In genomic region chr5:149380466-149381121, GRCh38 we compare ENCODE assay signal across 2 cellular contexts.
TF ChIP-seq lines count a peak whose summit lies in the region.

No MANE protein-coding gene starts in this region.

TF ChIP-seq in GM23338, 12 proteins besides CTCF, POLR2A, EP300 and RAD21:
- TF ChIP-seq EZH2 (IDR thresholded peaks at IDR 0.05; ENCODE audit: low read depth, unreplicated experiment) (no peak), ZNF114 (CRISPR knock-in tag; IDR thresholded peaks at IDR 0.05) (no peak), EZH2phosphoT487 (IDR thresholded peaks at IDR 0.05; ENCODE audit: unreplicated experiment) (no peak), POLR2AphosphoS5 (IDR thresholded peaks at IDR 0.05; ENCODE audit: low read depth) (no peak), ETS1 (IDR thresholded peaks at IDR 0.05) (no peak), ZNF331 (CRISPR knock-in tag; IDR thresholded peaks at IDR 0.05; ENCODE audit: low read depth) (no peak), CREB1 (CRISPR knock-in tag; IDR thresholded peaks at IDR 0.05; ENCODE audit: low read depth) (no peak)
- TF ChIP-seq, protein P1, sequence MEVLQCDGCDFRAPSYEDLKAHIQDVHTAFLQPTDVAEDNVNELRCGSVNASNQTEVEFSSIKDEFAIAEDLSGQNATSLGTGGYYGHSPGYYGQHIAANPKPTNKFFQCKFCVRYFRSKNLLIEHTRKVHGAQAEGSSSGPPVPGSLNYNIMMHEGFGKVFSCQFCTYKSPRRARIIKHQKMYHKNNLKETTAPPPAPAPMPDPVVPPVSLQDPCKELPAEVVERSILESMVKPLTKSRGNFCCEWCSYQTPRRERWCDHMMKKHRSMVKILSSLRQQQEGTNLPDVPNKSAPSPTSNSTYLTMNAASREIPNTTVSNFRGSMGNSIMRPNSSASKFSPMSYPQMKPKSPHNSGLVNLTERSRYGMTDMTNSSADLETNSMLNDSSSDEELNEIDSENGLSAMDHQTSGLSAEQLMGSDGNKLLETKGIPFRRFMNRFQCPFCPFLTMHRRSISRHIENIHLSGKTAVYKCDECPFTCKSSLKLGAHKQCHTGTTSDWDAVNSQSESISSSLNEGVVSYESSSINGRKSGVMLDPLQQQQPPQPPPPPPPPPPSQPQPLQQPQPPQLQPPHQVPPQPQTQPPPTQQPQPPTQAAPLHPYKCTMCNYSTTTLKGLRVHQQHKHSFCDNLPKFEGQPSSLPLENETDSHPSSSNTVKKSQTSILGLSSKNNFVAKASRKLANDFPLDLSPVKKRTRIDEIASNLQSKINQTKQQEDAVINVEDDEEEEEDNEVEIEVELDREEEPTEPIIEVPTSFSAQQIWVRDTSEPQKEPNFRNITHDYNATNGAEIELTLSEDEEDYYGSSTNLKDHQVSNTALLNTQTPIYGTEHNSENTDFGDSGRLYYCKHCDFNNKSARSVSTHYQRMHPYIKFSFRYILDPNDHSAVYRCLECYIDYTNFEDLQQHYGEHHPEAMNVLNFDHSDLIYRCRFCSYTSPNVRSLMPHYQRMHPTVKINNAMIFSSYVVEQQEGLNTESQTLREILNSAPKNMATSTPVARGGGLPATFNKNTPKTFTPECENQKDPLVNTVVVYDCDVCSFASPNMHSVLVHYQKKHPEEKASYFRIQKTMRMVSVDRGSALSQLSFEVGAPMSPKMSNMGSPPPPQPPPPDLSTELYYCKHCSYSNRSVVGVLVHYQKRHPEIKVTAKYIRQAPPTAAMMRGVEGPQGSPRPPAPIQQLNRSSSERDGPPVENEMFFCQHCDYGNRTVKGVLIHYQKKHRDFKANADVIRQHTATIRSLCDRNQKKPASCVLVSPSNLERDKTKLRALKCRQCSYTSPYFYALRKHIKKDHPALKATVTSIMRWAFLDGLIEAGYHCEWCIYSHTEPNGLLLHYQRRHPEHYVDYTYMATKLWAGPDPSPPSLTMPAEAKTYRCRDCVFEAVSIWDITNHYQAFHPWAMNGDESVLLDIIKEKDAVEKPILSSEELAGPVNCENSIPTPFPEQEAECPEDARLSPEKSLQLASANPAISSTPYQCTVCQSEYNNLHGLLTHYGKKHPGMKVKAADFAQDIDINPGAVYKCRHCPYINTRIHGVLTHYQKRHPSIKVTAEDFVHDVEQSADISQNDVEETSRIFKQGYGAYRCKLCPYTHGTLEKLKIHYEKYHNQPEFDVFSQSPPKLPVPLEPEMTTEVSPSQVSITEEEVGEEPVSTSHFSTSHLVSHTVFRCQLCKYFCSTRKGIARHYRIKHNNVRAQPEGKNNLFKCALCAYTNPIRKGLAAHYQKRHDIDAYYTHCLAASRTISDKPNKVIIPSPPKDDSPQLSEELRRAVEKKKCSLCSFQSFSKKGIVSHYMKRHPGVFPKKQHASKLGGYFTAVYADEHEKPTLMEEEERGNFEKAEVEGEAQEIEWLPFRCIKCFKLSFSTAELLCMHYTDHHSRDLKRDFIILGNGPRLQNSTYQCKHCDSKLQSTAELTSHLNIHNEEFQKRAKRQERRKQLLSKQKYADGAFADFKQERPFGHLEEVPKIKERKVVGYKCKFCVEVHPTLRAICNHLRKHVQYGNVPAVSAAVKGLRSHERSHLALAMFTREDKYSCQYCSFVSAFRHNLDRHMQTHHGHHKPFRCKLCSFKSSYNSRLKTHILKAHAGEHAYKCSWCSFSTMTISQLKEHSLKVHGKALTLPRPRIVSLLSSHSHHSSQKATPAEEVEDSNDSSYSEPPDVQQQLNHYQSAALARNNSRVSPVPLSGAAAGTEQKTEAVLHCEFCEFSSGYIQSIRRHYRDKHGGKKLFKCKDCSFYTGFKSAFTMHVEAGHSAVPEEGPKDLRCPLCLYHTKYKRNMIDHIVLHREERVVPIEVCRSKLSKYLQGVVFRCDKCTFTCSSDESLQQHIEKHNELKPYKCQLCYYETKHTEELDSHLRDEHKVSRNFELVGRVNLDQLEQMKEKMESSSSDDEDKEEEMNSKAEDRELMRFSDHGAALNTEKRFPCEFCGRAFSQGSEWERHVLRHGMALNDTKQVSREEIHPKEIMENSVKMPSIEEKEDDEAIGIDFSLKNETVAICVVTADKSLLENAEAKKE (CRISPR knock-in tag; IDR thresholded peaks at IDR 0.05) = no peak

TF ChIP-seq in HepG2, 621 proteins besides CTCF, POLR2A, EP300 and RAD21 (continues in another document):
- TF ChIP-seq PBX2 (CRISPR knock-in tag; IDR thresholded peaks at IDR 0.05) (no peak), SRSF4 (IDR thresholded peaks at IDR 0.05; ENCODE audit: low read depth, low read length, poor library complexity, severe bottlenecking) (no peak), SNAPC2 (CRISPR knock-in tag; IDR thresholded peaks at IDR 0.05) (no peak), ZBTB25 (CRISPR knock-in tag; IDR thresholded peaks at IDR 0.05) (no peak), ZNF468 (CRISPR knock-in tag; IDR thresholded peaks at IDR 0.05) (no peak), SNRNP70 (IDR thresholded peaks at IDR 0.05; ENCODE audit: low read depth, low read length) (no peak), ZNF891 (CRISPR knock-in tag; IDR thresholded peaks at IDR 0.05) (no peak), THYN1 (CRISPR knock-in tag; IDR thresholded peaks at IDR 0.05; ENCODE audit: borderline replicate concordance, low read depth) (no peak), MBD4 (IDR thresholded peaks at IDR 0.05; ENCODE audit: borderline replicate concordance, low read length) (no peak), CHD2 (IDR thresholded peaks at IDR 0.05; ENCODE audit: low read depth, low read length) (no peak), GMEB1 (CRISPR knock-in tag; IDR thresholded peaks at IDR 0.05; ENCODE audit: borderline replicate concordance) (no peak), PBX3 (CRISPR knock-in tag; IDR thresholded peaks at IDR 0.05; ENCODE audit: borderline replicate concordance) (no peak), ZNF264 (CRISPR knock-in tag; IDR thresholded peaks at IDR 0.05) (no peak), ZNF503 (CRISPR knock-in tag; IDR thresholded peaks at IDR 0.05) (no peak)
- TF ChIP-seq, protein P2, sequence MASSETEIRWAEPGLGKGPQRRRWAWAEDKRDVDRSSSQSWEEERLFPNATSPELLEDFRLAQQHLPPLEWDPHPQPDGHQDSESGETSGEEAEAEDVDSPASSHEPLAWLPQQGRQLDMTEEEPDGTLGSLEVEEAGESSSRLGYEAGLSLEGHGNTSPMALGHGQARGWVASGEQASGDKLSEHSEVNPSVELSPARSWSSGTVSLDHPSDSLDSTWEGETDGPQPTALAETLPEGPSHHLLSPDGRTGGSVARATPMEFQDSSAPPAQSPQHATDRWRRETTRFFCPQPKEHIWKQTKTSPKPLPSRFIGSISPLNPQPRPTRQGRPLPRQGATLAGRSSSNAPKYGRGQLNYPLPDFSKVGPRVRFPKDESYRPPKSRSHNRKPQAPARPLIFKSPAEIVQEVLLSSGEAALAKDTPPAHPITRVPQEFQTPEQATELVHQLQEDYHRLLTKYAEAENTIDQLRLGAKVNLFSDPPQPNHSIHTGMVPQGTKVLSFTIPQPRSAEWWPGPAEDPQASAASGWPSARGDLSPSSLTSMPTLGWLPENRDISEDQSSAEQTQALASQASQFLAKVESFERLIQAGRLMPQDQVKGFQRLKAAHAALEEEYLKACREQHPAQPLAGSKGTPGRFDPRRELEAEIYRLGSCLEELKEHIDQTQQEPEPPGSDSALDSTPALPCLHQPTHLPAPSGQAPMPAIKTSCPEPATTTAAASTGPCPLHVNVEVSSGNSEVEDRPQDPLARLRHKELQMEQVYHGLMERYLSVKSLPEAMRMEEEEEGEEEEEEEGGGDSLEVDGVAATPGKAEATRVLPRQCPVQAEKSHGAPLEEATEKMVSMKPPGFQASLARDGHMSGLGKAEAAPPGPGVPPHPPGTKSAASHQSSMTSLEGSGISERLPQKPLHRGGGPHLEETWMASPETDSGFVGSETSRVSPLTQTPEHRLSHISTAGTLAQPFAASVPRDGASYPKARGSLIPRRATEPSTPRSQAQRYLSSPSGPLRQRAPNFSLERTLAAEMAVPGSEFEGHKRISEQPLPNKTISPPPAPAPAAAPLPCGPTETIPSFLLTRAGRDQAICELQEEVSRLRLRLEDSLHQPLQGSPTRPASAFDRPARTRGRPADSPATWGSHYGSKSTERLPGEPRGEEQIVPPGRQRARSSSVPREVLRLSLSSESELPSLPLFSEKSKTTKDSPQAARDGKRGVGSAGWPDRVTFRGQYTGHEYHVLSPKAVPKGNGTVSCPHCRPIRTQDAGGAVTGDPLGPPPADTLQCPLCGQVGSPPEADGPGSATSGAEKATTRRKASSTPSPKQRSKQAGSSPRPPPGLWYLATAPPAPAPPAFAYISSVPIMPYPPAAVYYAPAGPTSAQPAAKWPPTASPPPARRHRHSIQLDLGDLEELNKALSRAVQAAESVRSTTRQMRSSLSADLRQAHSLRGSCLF (CRISPR knock-in tag; IDR thresholded peaks at IDR 0.05; ENCODE audit: borderline replicate concordance) = no peak
- TF ChIP-seq, protein P3, sequence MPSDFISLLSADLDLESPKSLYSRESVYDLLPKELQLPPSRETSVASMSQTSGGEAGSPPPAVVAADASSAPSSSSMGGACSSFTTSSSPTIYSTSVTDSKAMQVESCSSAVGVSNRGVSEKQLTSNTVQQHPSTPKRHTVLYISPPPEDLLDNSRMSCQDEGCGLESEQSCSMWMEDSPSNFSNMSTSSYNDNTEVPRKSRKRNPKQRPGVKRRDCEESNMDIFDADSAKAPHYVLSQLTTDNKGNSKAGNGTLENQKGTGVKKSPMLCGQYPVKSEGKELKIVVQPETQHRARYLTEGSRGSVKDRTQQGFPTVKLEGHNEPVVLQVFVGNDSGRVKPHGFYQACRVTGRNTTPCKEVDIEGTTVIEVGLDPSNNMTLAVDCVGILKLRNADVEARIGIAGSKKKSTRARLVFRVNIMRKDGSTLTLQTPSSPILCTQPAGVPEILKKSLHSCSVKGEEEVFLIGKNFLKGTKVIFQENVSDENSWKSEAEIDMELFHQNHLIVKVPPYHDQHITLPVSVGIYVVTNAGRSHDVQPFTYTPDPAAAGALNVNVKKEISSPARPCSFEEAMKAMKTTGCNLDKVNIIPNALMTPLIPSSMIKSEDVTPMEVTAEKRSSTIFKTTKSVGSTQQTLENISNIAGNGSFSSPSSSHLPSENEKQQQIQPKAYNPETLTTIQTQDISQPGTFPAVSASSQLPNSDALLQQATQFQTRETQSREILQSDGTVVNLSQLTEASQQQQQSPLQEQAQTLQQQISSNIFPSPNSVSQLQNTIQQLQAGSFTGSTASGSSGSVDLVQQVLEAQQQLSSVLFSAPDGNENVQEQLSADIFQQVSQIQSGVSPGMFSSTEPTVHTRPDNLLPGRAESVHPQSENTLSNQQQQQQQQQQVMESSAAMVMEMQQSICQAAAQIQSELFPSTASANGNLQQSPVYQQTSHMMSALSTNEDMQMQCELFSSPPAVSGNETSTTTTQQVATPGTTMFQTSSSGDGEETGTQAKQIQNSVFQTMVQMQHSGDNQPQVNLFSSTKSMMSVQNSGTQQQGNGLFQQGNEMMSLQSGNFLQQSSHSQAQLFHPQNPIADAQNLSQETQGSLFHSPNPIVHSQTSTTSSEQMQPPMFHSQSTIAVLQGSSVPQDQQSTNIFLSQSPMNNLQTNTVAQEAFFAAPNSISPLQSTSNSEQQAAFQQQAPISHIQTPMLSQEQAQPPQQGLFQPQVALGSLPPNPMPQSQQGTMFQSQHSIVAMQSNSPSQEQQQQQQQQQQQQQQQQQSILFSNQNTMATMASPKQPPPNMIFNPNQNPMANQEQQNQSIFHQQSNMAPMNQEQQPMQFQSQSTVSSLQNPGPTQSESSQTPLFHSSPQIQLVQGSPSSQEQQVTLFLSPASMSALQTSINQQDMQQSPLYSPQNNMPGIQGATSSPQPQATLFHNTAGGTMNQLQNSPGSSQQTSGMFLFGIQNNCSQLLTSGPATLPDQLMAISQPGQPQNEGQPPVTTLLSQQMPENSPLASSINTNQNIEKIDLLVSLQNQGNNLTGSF (CRISPR knock-in tag; IDR thresholded peaks at IDR 0.05) = no peak
